In the genomic region with DNA sequence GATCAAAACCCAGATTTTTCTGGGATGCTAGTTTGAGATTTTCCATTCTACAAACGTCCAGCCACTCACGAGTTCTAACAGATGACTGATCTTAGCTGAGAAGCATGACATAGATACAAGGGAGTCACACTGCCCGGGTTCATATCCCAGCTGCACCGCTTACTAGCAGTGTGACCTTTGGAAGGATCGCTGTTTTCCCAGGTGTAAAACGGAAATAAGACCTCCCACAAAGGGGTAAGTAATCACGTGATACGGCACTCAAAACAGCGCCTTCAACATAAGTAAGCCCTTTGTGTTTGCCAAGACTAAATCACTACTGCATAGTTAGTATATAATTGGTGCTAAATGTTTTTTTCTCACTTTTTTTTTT, we compare ENCODE assay signal across 1 cellular context.
TF ChIP-seq lines count a peak whose summit lies in the region.

No MANE protein-coding gene starts in this region.

TF ChIP-seq in HepG2, 621 proteins besides CTCF, POLR2A, EP300 and RAD21 (continued from another document):
- TF ChIP-seq, protein P1, sequence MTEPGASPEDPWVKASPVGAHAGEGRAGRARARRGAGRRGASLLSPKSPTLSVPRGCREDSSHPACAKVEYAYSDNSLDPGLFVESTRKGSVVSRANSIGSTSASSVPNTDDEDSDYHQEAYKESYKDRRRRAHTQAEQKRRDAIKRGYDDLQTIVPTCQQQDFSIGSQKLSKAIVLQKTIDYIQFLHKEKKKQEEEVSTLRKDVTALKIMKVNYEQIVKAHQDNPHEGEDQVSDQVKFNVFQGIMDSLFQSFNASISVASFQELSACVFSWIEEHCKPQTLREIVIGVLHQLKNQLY (CRISPR knock-in tag; IDR thresholded peaks at IDR 0.05), result peak; percentile 87
- TF ChIP-seq GABPA (IDR thresholded peaks at IDR 0.05; ENCODE audit: low read depth, low read length) (no peak), GABPA (CRISPR knock-in tag; IDR thresholded peaks at IDR 0.05; ENCODE audit: low read depth) (peak; percentile 72), KLF11 (CRISPR knock-in tag; IDR thresholded peaks at IDR 0.05) (0 out of 2 replicates have a peak, but pooled peaks have one; percentile 9), FOXO1 (CRISPR knock-in tag; IDR thresholded peaks at IDR 0.05) (peak; percentile 27; the same call in 1 of the 2 replicates), ZNF614 (CRISPR knock-in tag; IDR thresholded peaks at IDR 0.05; ENCODE audit: borderline replicate concordance) (0 out of 2 replicates have a peak, but pooled peaks have one; percentile 9), FOXK2 (IDR thresholded peaks at IDR 0.05) (peak; percentile 50; the same call in 1 of the 2 replicates), TAF1 (CRISPR knock-in tag; IDR thresholded peaks at IDR 0.05) (no peak; the same call in 1 of the 2 replicates), NONO (IDR thresholded peaks at IDR 0.05) (no peak), NONO (CRISPR knock-in tag; conservative IDR thresholded peaks at IDR 0.05) (0 out of 2 replicates have a peak, but pooled peaks have one; percentile 53), SSRP1 (CRISPR knock-in tag; IDR thresholded peaks at IDR 0.05) (peak; percentile 33; the same call in 1 of the 2 replicates), ATM (IDR thresholded peaks at IDR 0.05; ENCODE audit: borderline replicate concordance) (no peak)
- TF ChIP-seq, protein P2, sequence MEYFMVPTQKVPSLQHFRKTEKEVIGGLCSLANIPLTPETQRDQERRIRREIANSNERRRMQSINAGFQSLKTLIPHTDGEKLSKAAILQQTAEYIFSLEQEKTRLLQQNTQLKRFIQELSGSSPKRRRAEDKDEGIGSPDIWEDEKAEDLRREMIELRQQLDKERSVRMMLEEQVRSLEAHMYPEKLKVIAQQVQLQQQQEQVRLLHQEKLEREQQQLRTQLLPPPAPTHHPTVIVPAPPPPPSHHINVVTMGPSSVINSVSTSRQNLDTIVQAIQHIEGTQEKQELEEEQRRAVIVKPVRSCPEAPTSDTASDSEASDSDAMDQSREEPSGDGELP (IDR thresholded peaks at IDR 0.05; ENCODE audit: borderline replicate concordance, low read depth), result peak; percentile 87
- TF ChIP-seq, protein P3, sequence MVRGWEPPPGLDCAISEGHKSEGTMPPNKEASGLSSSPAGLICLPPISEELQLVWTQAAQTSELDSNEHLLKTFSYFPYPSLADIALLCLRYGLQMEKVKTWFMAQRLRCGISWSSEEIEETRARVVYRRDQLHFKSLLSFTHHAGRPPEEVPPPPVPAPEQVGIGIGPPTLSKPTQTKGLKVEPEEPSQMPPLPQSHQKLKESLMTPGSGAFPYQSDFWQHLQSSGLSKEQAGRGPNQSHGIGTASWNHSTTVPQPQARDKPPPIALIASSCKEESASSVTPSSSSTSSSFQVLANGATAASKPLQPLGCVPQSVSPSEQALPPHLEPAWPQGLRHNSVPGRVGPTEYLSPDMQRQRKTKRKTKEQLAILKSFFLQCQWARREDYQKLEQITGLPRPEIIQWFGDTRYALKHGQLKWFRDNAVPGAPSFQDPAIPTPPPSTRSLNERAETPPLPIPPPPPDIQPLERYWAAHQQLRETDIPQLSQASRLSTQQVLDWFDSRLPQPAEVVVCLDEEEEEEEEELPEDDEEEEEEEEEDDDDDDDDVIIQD (CRISPR knock-in tag; IDR thresholded peaks at IDR 0.05; ENCODE audit: low read depth), result peak; percentile 54; the same call in 1 of the 2 replicates
- TF ChIP-seq, protein P4, sequence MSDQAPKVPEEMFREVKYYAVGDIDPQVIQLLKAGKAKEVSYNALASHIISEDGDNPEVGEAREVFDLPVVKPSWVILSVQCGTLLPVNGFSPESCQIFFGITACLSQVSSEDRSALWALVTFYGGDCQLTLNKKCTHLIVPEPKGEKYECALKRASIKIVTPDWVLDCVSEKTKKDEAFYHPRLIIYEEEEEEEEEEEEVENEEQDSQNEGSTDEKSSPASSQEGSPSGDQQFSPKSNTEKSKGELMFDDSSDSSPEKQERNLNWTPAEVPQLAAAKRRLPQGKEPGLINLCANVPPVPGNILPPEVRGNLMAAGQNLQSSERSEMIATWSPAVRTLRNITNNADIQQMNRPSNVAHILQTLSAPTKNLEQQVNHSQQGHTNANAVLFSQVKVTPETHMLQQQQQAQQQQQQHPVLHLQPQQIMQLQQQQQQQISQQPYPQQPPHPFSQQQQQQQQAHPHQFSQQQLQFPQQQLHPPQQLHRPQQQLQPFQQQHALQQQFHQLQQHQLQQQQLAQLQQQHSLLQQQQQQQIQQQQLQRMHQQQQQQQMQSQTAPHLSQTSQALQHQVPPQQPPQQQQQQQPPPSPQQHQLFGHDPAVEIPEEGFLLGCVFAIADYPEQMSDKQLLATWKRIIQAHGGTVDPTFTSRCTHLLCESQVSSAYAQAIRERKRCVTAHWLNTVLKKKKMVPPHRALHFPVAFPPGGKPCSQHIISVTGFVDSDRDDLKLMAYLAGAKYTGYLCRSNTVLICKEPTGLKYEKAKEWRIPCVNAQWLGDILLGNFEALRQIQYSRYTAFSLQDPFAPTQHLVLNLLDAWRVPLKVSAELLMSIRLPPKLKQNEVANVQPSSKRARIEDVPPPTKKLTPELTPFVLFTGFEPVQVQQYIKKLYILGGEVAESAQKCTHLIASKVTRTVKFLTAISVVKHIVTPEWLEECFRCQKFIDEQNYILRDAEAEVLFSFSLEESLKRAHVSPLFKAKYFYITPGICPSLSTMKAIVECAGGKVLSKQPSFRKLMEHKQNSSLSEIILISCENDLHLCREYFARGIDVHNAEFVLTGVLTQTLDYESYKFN (CRISPR knock-in tag; conservative IDR thresholded peaks at IDR 0.05), result peak; percentile 78
- TF ChIP-seq, protein P5, sequence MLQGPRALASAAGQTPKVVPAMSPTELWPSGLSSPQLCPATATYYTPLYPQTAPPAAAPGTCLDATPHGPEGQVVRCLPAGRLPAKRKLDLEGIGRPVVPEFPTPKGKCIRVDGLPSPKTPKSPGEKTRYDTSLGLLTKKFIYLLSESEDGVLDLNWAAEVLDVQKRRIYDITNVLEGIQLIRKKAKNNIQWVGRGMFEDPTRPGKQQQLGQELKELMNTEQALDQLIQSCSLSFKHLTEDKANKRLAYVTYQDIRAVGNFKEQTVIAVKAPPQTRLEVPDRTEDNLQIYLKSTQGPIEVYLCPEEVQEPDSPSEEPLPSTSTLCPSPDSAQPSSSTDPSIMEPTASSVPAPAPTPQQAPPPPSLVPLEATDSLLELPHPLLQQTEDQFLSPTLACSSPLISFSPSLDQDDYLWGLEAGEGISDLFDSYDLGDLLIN (CRISPR knock-in tag; IDR thresholded peaks at IDR 0.05; ENCODE audit: borderline replicate concordance), result no peak
